Comparison of ENCODE assay signal across 9 cellular contexts in genomic region chr16:20300312-20301097, GRCh38. TPM values are rescaled to one million over a fixed set of nuclear protein-coding genes. Genes with fewer than 3 reads are reported as not detected.
DNase-seq lines count a peak whose midpoint lies in the region; ATAC-seq and TF ChIP-seq lines count a peak whose summit lies in the region.
"Had no signal": no experiment of that assay in that cellular context is flagged by ENCODE, and none has a peak within 500 bp of the region (broad histone marks: within the 10 kb centered on the region; RNA-seq: fewer than 3 reads in every experiment).

No MANE protein-coding gene starts in this region.

- POLR2A ChIA-PET in AG04450 (lab: Yijun Ruan, JAX): no interaction called here

- H3K4me2 ChIP-seq in hepatocyte: no peak overlapping the region

- no peak overlapping the region for H3K4me3 ChIP-seq in AG04450 (ENCODE audit: low read depth, low read length)
- H3K4me3 ChIP-seq in GM12865 (ENCODE audit: low read depth, low read length): no peak overlapping the region
- no peak overlapping the region for H3K4me3 ChIP-seq in hepatocyte

- 22% methylated on average over 16 of the region's 16 CpGs for WGBS in hepatocyte (ENCODE audit: low lambda C conversion rate, missing lambda C conversion rate)

- H3K4me1 ChIP-seq in hepatocyte (ENCODE audit: insufficient read depth): no peaks in the 10 kb centered on the region

- H3K27me3 ChIP-seq in AG04450 (ENCODE audit: control insufficient read depth, insufficient read depth, low read length): no peaks in the 10 kb centered on the region
- peaks cover 6% of the 10 kb centered on the region for H3K27me3 ChIP-seq in hepatocyte

- no peaks in the 10 kb centered on the region for H3K79me2 ChIP-seq in hepatocyte

- H3K4me1 Mint-ChIP-seq in activated naive CD8-positive, alpha-beta T cell treated with anti-CD3 and anti-CD28 coated beads, Interleukin-2, amount 50 U/mL, for 24 hours: no peaks in the 10 kb centered on the region

- CTCF ChIA-PET in AG04450 (lab: Charles Lee): interaction anchor here (0.7 to 6.5 kb wide), 10 partner anchors 8 to 402 kb away, joined by 3 to 133 read pairs (median 4); no protein-coding TSS in a partner anchor

- peaks cover 4% of the 10 kb centered on the region for H3K27me3 Mint-ChIP-seq in activated naive CD8-positive, alpha-beta T cell treated with anti-CD3 and anti-CD28 coated beads, Interleukin-2, amount 50 U/mL, for 24 hours

- no peak for DNase-seq in AG04450 (ENCODE audit: low read depth, low spot score)
- DNase-seq in GM12865 (ENCODE audit: low read depth): peak; percentile 72
- peak; percentile 66 for DNase-seq in HT-29 (ENCODE audit: low spot score)
- DNase-seq in NOMO-1 treated with dmso at 0.1 percent for 144 hours (lab: John Stamatoyannopoulos, UW; ENCODE audit: unreplicated experiment): peak; percentile 5
- peak; percentile 18 for DNase-seq in activated naive CD8-positive, alpha-beta T cell treated with anti-CD3 and anti-CD28 coated beads, Interleukin-2, amount 50 U/mL, for 24 hours
- DNase-seq in hepatocyte (ENCODE audit: low spot score): peak; percentile 76
- peak; percentile 6 for DNase-seq in stimulated activated CD4-positive, alpha-beta T cell treated with anti-CD3 and anti-CD28 coated beads, Interleukin-12 subunit alpha, Interleukin-12 subunit beta, amount 100 ng/mL, for 4 hours

- ATAC-seq in activated naive CD8-positive, alpha-beta T cell treated with anti-CD3 and anti-CD28 coated beads, Interleukin-2, amount 50 U/mL, for 24 hours: no peak
- no peak for ATAC-seq in HG03280 (IDR thresholded peaks at IDR 0.05; ENCODE audit: unreplicated experiment)

- no peaks in the 10 kb centered on the region for H4K20me1 ChIP-seq in hepatocyte (ENCODE audit: insufficient read depth, poor library complexity, severe bottlenecking)

- no peaks in the 10 kb centered on the region for H3K36me3 Mint-ChIP-seq in activated naive CD8-positive, alpha-beta T cell treated with anti-CD3 and anti-CD28 coated beads, Interleukin-2, amount 50 U/mL, for 24 hours (ENCODE audit: low read depth)
- H3K36me3 Mint-ChIP-seq: memory B cell had no signal

- no peaks in the 10 kb centered on the region for H3K9me2 ChIP-seq in hepatocyte (replicated peaks; ENCODE audit: insufficient read depth)

- no peak overlapping the region for H3K27ac Mint-ChIP-seq in activated naive CD8-positive, alpha-beta T cell treated with anti-CD3 and anti-CD28 coated beads, Interleukin-2, amount 50 U/mL, for 24 hours
- H3K27ac Mint-ChIP-seq: memory B cell had no signal

- no peak overlapping the region for H2AFZ ChIP-seq in hepatocyte

- H3K27ac ChIP-seq in AG04450 (ENCODE audit: low read depth, low read length) (no peak overlapping the region), hepatocyte (no peak overlapping the region)

- TF ChIP-seq CTCF in AG04450 (IDR thresholded peaks at IDR 0.05; ENCODE audit: low read depth, low read length) (peak; percentile 59), GM12865 (IDR thresholded peaks at IDR 0.05; ENCODE audit: insufficient read depth, low read depth, low read length, missing control alignments) (peak; percentile 83), hepatocyte (IDR thresholded peaks at IDR 0.05; ENCODE audit: poor library complexity) (peak; percentile 71)

- no peak overlapping the region for H3K4me3 Mint-ChIP-seq in activated naive CD8-positive, alpha-beta T cell treated with anti-CD3 and anti-CD28 coated beads, Interleukin-2, amount 50 U/mL, for 24 hours
- H3K4me3 Mint-ChIP-seq: memory B cell had no signal

- H3K36me3 ChIP-seq in hepatocyte (replicated peaks; ENCODE audit: insufficient read depth, low read depth): no peaks in the 10 kb centered on the region

- H3K9me3 ChIP-seq in AG04450 (ENCODE audit: control insufficient read depth, insufficient read depth, low read length) (no peaks in the 10 kb centered on the region; the same call in 1 of the 2 replicates), hepatocyte (ENCODE audit: low read depth) (no peaks in the 10 kb centered on the region)

- H3K9me3 Mint-ChIP-seq in activated naive CD8-positive, alpha-beta T cell treated with anti-CD3 and anti-CD28 coated beads, Interleukin-2, amount 50 U/mL, for 24 hours: peaks cover 4% of the 10 kb centered on the region

RNA-seq across cellular contexts. Expression of gene GP2, which starts 26.8 kb away (rescaled TPM):
- not detected in 2 replicates for polyA plus RNA-seq in AG04450 (2011; rRNA removed)
- polyA minus RNA-seq in AG04450 (2011; rRNA and poly(A)+ RNA removed): not detected in 2 replicates
- not detected in 2 replicates for total RNA-seq in HT-29 (2014; rRNA removed; shearing (Covaris generic))
- total RNA-seq in hepatocyte: 14.7 and 24.8 TPM in 2 replicates
- polyA plus RNA-seq in hepatocyte: 17.2 and 34.6 TPM in 2 replicates

RNA-seq across cellular contexts. Expression of gene UMOD, which starts 52.0 kb away (rescaled TPM):
- polyA plus RNA-seq in AG04450 (2011; rRNA removed) (not detected in 2 replicates), hepatocyte (not detected in 2 replicates)
- not detected in 2 replicates for polyA minus RNA-seq in AG04450 (2011; rRNA and poly(A)+ RNA removed)
- not detected in 2 replicates for total RNA-seq in HT-29 (2014; rRNA removed; shearing (Covaris generic))
- total RNA-seq in hepatocyte: not detected in 2 replicates

Comparison
In these comparisons a context has a peak if more than half of its experiments do, and no peak if none do; other contexts are left out.
1. RNA of gene GP2, which starts 26.8 kb away (total RNA-seq): 14.7 to 24.8 TPM in hepatocyte; not detected in HT-29; every median in the first group is over 10 times any median in the second.
2. Peak in every context shown above with its lines, with median percentiles within 50 percentile points of each other: CTCF ChIP-seq.